In genomic region chr6:40713002-40713719, GRCh38 we compare ENCODE assay signal across 20 cellular contexts.
DNase-seq lines count a peak whose midpoint lies in the region; ATAC-seq and TF ChIP-seq lines count a peak whose summit lies in the region.
"Had no signal": no experiment of that assay in that cellular context is flagged by ENCODE, and none has a peak within 500 bp of the region (broad histone marks: within the 10 kb centered on the region; RNA-seq: fewer than 3 reads in every experiment).

No MANE protein-coding gene starts in this region.

- peak; percentile 41 for DNase-seq in NCI-H82 (lab: John Stamatoyannopoulos, UW)
- DNase-seq in NCI-H82 treated with DMSO at 0.1 percent for 48 hours (lab: John Stamatoyannopoulos, UW; ENCODE audit: unreplicated experiment), result no peak
- DNase-seq in NCI-H69 (lab: John Stamatoyannopoulos, UW), result peak; percentile 49
- DNase-seq in erythroblast (lab: John Stamatoyannopoulos, UW), result peak; percentile 47 to 55
- peak; percentile 19 for DNase-seq in stromal cell of bone marrow (ENCODE audit: low read depth)
- no peak for DNase-seq in posterior vena cava (ENCODE audit: low spot score)
- DNase-seq in CD8-positive, alpha-beta T cell, result no peak
- no peak for DNase-seq in NCI-H187 (lab: John Stamatoyannopoulos, UW)
- DNase-seq: activated CD8-positive, alpha-beta T cell treated with anti-CD3 and anti-CD28 coated beads for 36 hours; anterior cingulate cortex; head of caudate nucleus; Kasumi-1; mucosa of descending colon; NCI-H446 treated with DMSO at 0.1 percent for 48 hours; occipital lobe; PC-9; transverse colon had no signal

- no peak for TF ChIP-seq CTCF in CD8-positive, alpha-beta T cell (IDR thresholded peaks at IDR 0.05)

- no peaks in the 10 kb centered on the region for H3K36me3 ChIP-seq in CD8-positive, alpha-beta T cell (ENCODE audit: insufficient read depth, low read length)
- H3K36me3 ChIP-seq: transverse colon had no signal

- H3K27ac Mint-ChIP-seq in CD8-positive, alpha-beta T cell, result no peak overlapping the region
- H3K27ac Mint-ChIP-seq: activated CD8-positive, alpha-beta T cell treated with anti-CD3 and anti-CD28 coated beads for 36 hours; activated T-helper 17 cell treated with anti-CD3 and anti-CD28 coated beads, Interleukin-2, amount 50 U/mL, for 72 hours had no signal

- TF ChIP-seq POLR2A in erythroblast (IDR thresholded peaks at IDR 0.05; ENCODE audit: low read length), result no peak

- intact Hi-C loops in posterior vena cava (cut with DNase I), result no loop called here
- intact Hi-C loops in CD8-positive, alpha-beta T cell (cut with DNase I, micrococcal nuclease), result no loop called here

- no peak overlapping the region for H3K27ac ChIP-seq in CD8-positive, alpha-beta T cell (ENCODE audit: low read depth, low read length)
- H3K27ac ChIP-seq: coronary artery, PC-9 had no signal

- no peaks in the 10 kb centered on the region for H3K9me3 Mint-ChIP-seq in CD8-positive, alpha-beta T cell
- H3K9me3 Mint-ChIP-seq: activated CD8-positive, alpha-beta T cell treated with anti-CD3 and anti-CD28 coated beads for 36 hours; activated T-helper 17 cell treated with anti-CD3 and anti-CD28 coated beads, Interleukin-2, amount 50 U/mL, for 72 hours had no signal

- H3K4me3 ChIP-seq in CD8-positive, alpha-beta T cell (ENCODE audit: low read depth, low read length), result no peak overlapping the region
- H3K4me3 ChIP-seq: coronary artery, mucosa of descending colon, PC-9, transverse colon had no signal

- no peaks in the 10 kb centered on the region for H3K27me3 ChIP-seq in CD8-positive, alpha-beta T cell (ENCODE audit: insufficient read depth, low read length)
- H3K27me3 ChIP-seq: transverse colon had no signal

- no peak overlapping the region for H3K4me3 Mint-ChIP-seq in CD8-positive, alpha-beta T cell
- H3K4me3 Mint-ChIP-seq: activated CD8-positive, alpha-beta T cell treated with anti-CD3 and anti-CD28 coated beads for 36 hours; activated T-helper 17 cell treated with anti-CD3 and anti-CD28 coated beads, Interleukin-2, amount 50 U/mL, for 72 hours had no signal

- no peaks in the 10 kb centered on the region for H3K4me1 ChIP-seq in CD8-positive, alpha-beta T cell (ENCODE audit: insufficient read depth, low read length)

- H3K36me3 Mint-ChIP-seq in CD8-positive, alpha-beta T cell, result no peaks in the 10 kb centered on the region

- POLR2A ChIA-PET in CD8-positive, alpha-beta T cell (lab: Charles Lee), result no interaction called here

- H3K27me3 Mint-ChIP-seq in CD8-positive, alpha-beta T cell (ENCODE audit: low read depth), result peaks cover 11% of the 10 kb centered on the region

- ATAC-seq in CD8-positive, alpha-beta T cell, result no peak
- ATAC-seq: activated CD8-positive, alpha-beta T cell treated with anti-CD3 and anti-CD28 coated beads for 36 hours; activated T-helper 17 cell treated with anti-CD3 and anti-CD28 coated beads, Interleukin-2, amount 50 U/mL, for 72 hours; mucosa of descending colon had no signal

- CTCF ChIA-PET in CD8-positive, alpha-beta T cell (lab: Charles Lee), result interaction anchor here (0.7 kb wide), 1 partner anchor 372 kb away, joined by 3 read pairs; no protein-coding TSS in a partner anchor

- H3K4me1 Mint-ChIP-seq in CD8-positive, alpha-beta T cell (ENCODE audit: low read depth), result no peaks in the 10 kb centered on the region
- H3K4me1 Mint-ChIP-seq: activated T-helper 17 cell treated with anti-CD3 and anti-CD28 coated beads, Interleukin-2, amount 50 U/mL, for 72 hours had no signal

- no peaks in the 10 kb centered on the region for H3K9me3 ChIP-seq in CD8-positive, alpha-beta T cell (ENCODE audit: low read length)
- H3K9me3 ChIP-seq: Caco-2, mucosa of descending colon, transverse colon had no signal

Comparison
In these comparisons a context has a peak if more than half of its experiments do, and no peak if none do; other contexts are left out.
1. DNase-seq: peak in NCI-H82 (single experiment), NCI-H69 (single experiment), erythroblast (2 of 2) and stromal cell of bone marrow (single experiment); none in NCI-H82 treated with DMSO at 0.1 percent for 48 hours (single experiment), posterior vena cava (single experiment), CD8-positive, alpha-beta T cell (0 of 7) and NCI-H187 (0 of 2).